12 cellular contexts compared by ENCODE assay signal in the genomic region with DNA sequence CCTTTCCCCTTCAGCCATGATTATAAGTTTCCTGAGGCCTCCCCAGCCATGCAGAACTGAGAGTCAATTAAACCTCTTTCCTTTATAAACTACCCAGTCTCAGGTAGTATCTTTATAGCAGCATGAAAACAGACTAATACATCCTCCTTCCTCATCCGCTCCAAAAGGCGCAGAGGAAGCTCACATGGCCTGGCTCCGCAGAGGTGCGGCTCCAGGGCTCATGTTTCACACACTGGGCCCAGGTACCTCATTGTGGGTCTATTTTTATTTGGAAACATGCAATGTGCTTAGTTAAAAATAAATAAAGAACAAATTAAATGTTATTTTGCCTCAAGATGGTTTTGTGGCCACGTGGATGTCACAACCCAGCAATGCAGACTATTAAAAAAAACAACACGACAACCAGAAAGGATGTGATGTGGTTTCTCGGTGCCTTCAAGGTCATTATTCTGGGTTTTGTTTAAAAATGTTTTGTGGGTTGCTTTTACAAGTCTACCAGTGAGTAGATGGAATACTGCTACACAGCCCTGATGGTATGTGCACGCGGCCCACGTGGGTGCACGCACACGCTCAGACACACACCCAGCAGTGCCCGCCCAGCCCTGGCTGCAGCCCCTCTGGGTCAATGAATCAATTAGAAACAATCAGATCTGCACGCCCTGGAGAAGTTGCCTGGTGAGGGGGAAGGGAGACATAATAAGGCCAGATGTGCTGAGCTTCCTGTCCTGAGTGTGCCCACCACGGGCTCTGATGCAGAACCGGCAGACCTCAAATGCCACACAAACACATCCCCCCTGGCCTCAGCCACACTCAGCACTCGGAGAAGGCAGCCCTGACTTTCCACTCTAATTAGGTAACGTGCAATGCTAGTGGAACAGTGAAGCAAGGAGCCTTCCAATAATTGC.
A peak's percentile ranks its signal among the peaks of the same experiment; 100 is the strongest.
DNase-seq lines count a peak whose midpoint lies in the region; ATAC-seq and TF ChIP-seq lines count a peak whose summit lies in the region.
"Had no signal": no experiment of that assay in that cellular context is flagged by ENCODE, and none has a peak within 500 bp of the region (broad histone marks: within the 10 kb centered on the region; RNA-seq: fewer than 3 reads in every experiment).

No MANE protein-coding gene starts in this region.

- in situ Hi-C loops in ACHN (cut with HindIII; ENCODE audit: low pct_ligation_motif_present, low pct_unique_long_range_greater_than_20kb, low sequenced_read_pairs), result no loop called here

- H3K4me3 ChIP-seq in DND-41 (ENCODE audit: low read depth in 1 of 2, low read length in 2 of 2) (no peak overlapping the region), MG63 (no peak overlapping the region)
- H3K4me3 ChIP-seq in naive thymus-derived CD4-positive, alpha-beta T cell (ENCODE audit: low read length), result no peak overlapping the region
- H3K4me3 ChIP-seq: upper lobe of left lung had no signal

- H3K4me1 ChIP-seq in DND-41 (ENCODE audit: insufficient read depth, low read length), result peaks cover 32% of the 10 kb centered on the region
- peaks cover 9 to 19% of the 10 kb centered on the region in 2 donors for H3K4me1 ChIP-seq in naive thymus-derived CD4-positive, alpha-beta T cell (ENCODE audit: control insufficient read depth in 2 of 2, insufficient read depth in 2 of 2, low read length in 2 of 2)
- H3K4me1 ChIP-seq: upper lobe of left lung had no signal

- peaks cover 2% of the 10 kb centered on the region for H3K9me3 Mint-ChIP-seq in activated naive CD8-positive, alpha-beta T cell treated with anti-CD3 and anti-CD28 coated beads for 36 hours
- H3K9me3 Mint-ChIP-seq in naive thymus-derived CD4-positive, alpha-beta T cell, result peaks cover 0 to 5% (median 0%) of the 10 kb centered on the region in 11 donors

- intact Hi-C loops in naive thymus-derived CD4-positive, alpha-beta T cell (cut with micrococcal nuclease), result no loop called here

- DNase-seq in DND-41 (peak; percentile 72), ACHN (no peak), MG63 (no peak), inferior parietal cortex (ENCODE audit: extremely low spot score) (no peak)
- DNase-seq in activated naive CD8-positive, alpha-beta T cell treated with anti-CD3 and anti-CD28 coated beads for 36 hours, result peak; percentile 49
- peak in 6 of 9 donors; percentile 3 to 33 (median 16) for DNase-seq in naive thymus-derived CD4-positive, alpha-beta T cell
- DNase-seq: activated gamma-delta T cell, DMS 273 treated with DMSO at 0.1 percent for 48 hours, NCI-H187 had no signal

- POLR2A ChIA-PET in naive thymus-derived CD4-positive, alpha-beta T cell (lab: Charles Lee), result no interaction called here

- H3K27ac Mint-ChIP-seq in activated naive CD8-positive, alpha-beta T cell treated with anti-CD3 and anti-CD28 coated beads for 36 hours, result peak overlapping the region; percentile 74
- peak overlapping the region in 6 of 9 donors; percentile 7 to 76 (median 36) for H3K27ac Mint-ChIP-seq in naive thymus-derived CD4-positive, alpha-beta T cell

- no peak overlapping the region for H3K4me3 Mint-ChIP-seq in activated naive CD8-positive, alpha-beta T cell treated with anti-CD3 and anti-CD28 coated beads for 36 hours
- H3K4me3 Mint-ChIP-seq in naive thymus-derived CD4-positive, alpha-beta T cell, result peak overlapping the region; percentile 11 to 63 (median 40)

- H3K4me2 ChIP-seq in DND-41 (ENCODE audit: insufficient read depth, low read length), result 0 out of 2 replicates have a peak overlapping the region, but pooled peaks have one; percentile 15

- H3K4me1 Mint-ChIP-seq in activated naive CD8-positive, alpha-beta T cell treated with anti-CD3 and anti-CD28 coated beads for 36 hours, result peaks cover 20% of the 10 kb centered on the region
- H3K4me1 Mint-ChIP-seq in naive thymus-derived CD4-positive, alpha-beta T cell, result peaks cover 6 to 31% (median 19%) of the 10 kb centered on the region in 7 donors

- peak overlapping the region; percentile 67 for H3K27ac ChIP-seq in DND-41 (ENCODE audit: low read length)
- H3K27ac ChIP-seq in naive thymus-derived CD4-positive, alpha-beta T cell (ENCODE audit: low read depth, low read length), result no peak overlapping the region
- H3K27ac ChIP-seq: upper lobe of left lung had no signal

- H3K9ac ChIP-seq in DND-41 (ENCODE audit: low read depth, low read length), result no peak overlapping the region

- no peaks in the 10 kb centered on the region for H3K27me3 Mint-ChIP-seq in activated naive CD8-positive, alpha-beta T cell treated with anti-CD3 and anti-CD28 coated beads for 36 hours
- H3K27me3 Mint-ChIP-seq in naive thymus-derived CD4-positive, alpha-beta T cell, result peaks cover 0 to 5% (median 0%) of the 10 kb centered on the region in 5 donors

- H3K27me3 ChIP-seq in DND-41 (ENCODE audit: insufficient read depth, low read length, poor library complexity) (no peaks in the 10 kb centered on the region), MG63 (no peaks in the 10 kb centered on the region)
- no peaks in the 10 kb centered on the region for H3K27me3 ChIP-seq in naive thymus-derived CD4-positive, alpha-beta T cell (ENCODE audit: control insufficient read depth in 2 of 2, insufficient read depth in 2 of 2, low read length in 2 of 2)
- H3K27me3 ChIP-seq: upper lobe of left lung had no signal

- no peaks in the 10 kb centered on the region for H3K9me3 ChIP-seq in DND-41 (ENCODE audit: insufficient read depth, low read length, severe bottlenecking)
- H3K9me3 ChIP-seq in naive thymus-derived CD4-positive, alpha-beta T cell (ENCODE audit: control insufficient read depth in 2 of 3, low read length in 3 of 3), result no peaks in the 10 kb centered on the region
- H3K9me3 ChIP-seq in MG63, result no peaks in the 10 kb centered on the region
- H3K9me3 ChIP-seq: upper lobe of left lung had no signal

- ATAC-seq in DND-41 (ENCODE audit: insufficient read depth, low read depth) (peak; percentile 88), HG02759 (IDR thresholded peaks at IDR 0.05; ENCODE audit: unreplicated experiment) (peak; percentile 64), HG02884 (IDR thresholded peaks at IDR 0.05; ENCODE audit: unreplicated experiment) (no peak)
- peak; percentile 52 for ATAC-seq in naive thymus-derived CD4-positive, alpha-beta T cell

- H4K20me1 ChIP-seq in DND-41 (ENCODE audit: insufficient read depth, low read length), result peaks cover 28% of the 10 kb centered on the region

- CTCF ChIA-PET in naive thymus-derived CD4-positive, alpha-beta T cell (lab: Charles Lee), result no interaction called here

- H3K79me2 ChIP-seq in DND-41 (ENCODE audit: insufficient read depth, low read length), result peaks cover 61% of the 10 kb centered on the region

- H2AFZ ChIP-seq in DND-41 (ENCODE audit: low read depth, low read length), result no peak overlapping the region

- no peak for TF ChIP-seq CTCF in DND-41 (IDR thresholded peaks at IDR 0.05; ENCODE audit: borderline replicate concordance, extremely low read depth, low read length, poor library complexity, severe bottlenecking)

- H3K36me3 ChIP-seq in DND-41 (ENCODE audit: insufficient read depth, low read length), result peaks cover 66% of the 10 kb centered on the region
- H3K36me3 ChIP-seq in naive thymus-derived CD4-positive, alpha-beta T cell (ENCODE audit: control insufficient read depth in 2 of 3, insufficient read depth in 3 of 3, low read length in 3 of 3), result no peaks in the 10 kb centered on the region
- H3K36me3 ChIP-seq in MG63, result no peaks in the 10 kb centered on the region
- H3K36me3 ChIP-seq: upper lobe of left lung had no signal

- peaks cover 2% of the 10 kb centered on the region for H3K36me3 Mint-ChIP-seq in activated naive CD8-positive, alpha-beta T cell treated with anti-CD3 and anti-CD28 coated beads for 36 hours
- H3K36me3 Mint-ChIP-seq in naive thymus-derived CD4-positive, alpha-beta T cell, result peaks cover 0 to 34% (median 9%) of the 10 kb centered on the region in 5 donors

Comparison
In these comparisons a context has a peak if more than half of its experiments do, and no peak if none do; other contexts are left out.
1. DNase-seq: peak in DND-41 (single experiment), activated naive CD8-positive, alpha-beta T cell treated with anti-CD3 and anti-CD28 coated beads for 36 hours (single experiment) and naive thymus-derived CD4-positive, alpha-beta T cell (6 of 9); none in ACHN (single experiment), MG63 (single experiment) and inferior parietal cortex (single experiment).